9 cellular contexts compared by ENCODE assay signal in the genomic region with DNA sequence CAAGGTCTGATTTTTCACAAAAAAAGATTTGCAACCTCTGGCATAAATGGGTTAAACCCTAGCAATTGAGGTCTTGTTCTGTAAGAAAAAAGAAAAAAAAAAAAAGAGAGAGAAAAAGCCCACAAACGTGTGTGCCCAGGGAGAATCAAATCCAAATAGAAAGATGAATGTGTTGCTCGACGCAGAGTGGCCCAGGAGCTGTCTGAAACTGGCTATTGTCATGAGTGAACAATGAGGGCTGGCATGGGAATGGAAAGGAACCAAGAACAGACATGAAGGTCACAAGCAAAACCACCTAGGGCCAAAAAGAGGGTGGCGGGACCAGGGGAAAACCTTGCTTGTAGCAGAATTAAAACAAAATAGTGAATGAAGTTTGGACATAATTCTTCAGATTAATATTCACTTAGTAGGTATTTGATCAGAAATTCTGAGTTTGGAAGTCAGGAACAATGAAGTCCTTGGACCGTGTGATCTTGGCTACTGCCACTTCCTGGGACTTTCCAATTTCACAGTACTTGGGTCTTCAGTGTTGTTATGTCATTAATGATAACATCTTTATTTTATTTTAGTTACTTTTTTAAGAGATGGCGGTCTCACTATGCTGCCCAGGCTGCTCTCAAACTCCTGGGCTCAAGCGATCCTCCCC. TPM values are rescaled to one million over a fixed set of nuclear protein-coding genes. Genes with fewer than 3 reads are reported as not detected.
DNase-seq lines count a peak whose midpoint lies in the region; ATAC-seq and TF ChIP-seq lines count a peak whose summit lies in the region.
"Had no signal": no experiment of that assay in that cellular context is flagged by ENCODE, and none has a peak within 500 bp of the region (broad histone marks: within the 10 kb centered on the region; RNA-seq: fewer than 3 reads in every experiment).

No MANE protein-coding gene starts in this region.

- H3K9ac ChIP-seq in HUES48 (ENCODE audit: low read depth, low read length): no peak overlapping the region

- H3K27ac ChIP-seq in HUES48 (ENCODE audit: low read depth, low read length) (peak overlapping the region; percentile 73), body of pancreas (peak overlapping the region in 3 of 4 donors; percentile 4 to 95 (median 47)), mesodermal cell (ENCODE audit: low read depth, low read length, severe bottlenecking) (peak overlapping the region; percentile 96)

- ATAC-seq in body of pancreas: no peak

- WGBS in body of pancreas, 2 donors: 52 to 58% methylated on average over 7 of the region's 7 CpGs
- 65% methylated on average over 4 of the region's 7 CpGs for WGBS in mesodermal cell (ENCODE audit: insufficient coverage in 2 of 2), 2 experiments

- peaks cover 51% of the 10 kb centered on the region for H3K4me1 ChIP-seq in HUES48 (ENCODE audit: control insufficient read depth, insufficient read depth, low read length)
- peaks cover 76% of the 10 kb centered on the region for H3K4me1 ChIP-seq in body of pancreas
- peaks cover 64% of the 10 kb centered on the region for H3K4me1 ChIP-seq in mesodermal cell (ENCODE audit: control insufficient read depth, insufficient read depth, low read length, poor library complexity, severe bottlenecking)

- no peak for TF ChIP-seq CTCF in AG10803 (conservative IDR thresholded peaks at IDR 0.05; ENCODE audit: low read length)
- no peak for TF ChIP-seq CTCF in body of pancreas (IDR thresholded peaks at IDR 0.05)

- no peak for TF ChIP-seq POLR2A in body of pancreas (IDR thresholded peaks at IDR 0.05)

- H3K27me3 ChIP-seq in HUES48 (ENCODE audit: control insufficient read depth, insufficient read depth, low read length) (no peaks in the 10 kb centered on the region), body of pancreas (no peaks in the 10 kb centered on the region)

- DNase-seq in AG10803 (ENCODE audit: low read depth): no peak
- no peak for DNase-seq in body of pancreas
- no peak for DNase-seq in NOMO-1 (lab: John Stamatoyannopoulos, UW; ENCODE audit: unreplicated experiment in 2 of 2)
- no peak for DNase-seq in NCI-H2171 treated with DMSO at 0.1 percent for 48 hours (lab: John Stamatoyannopoulos, UW)
- DNase-seq in germinal center (ENCODE audit: low spot score): no peak
- no peak for DNase-seq in hepatic stellate cell (ENCODE audit: low spot score)
- DNase-seq: NCI-H446 treated with DMSO at 0.1 percent for 48 hours had no signal

- H3K9me3 ChIP-seq in HUES48 (ENCODE audit: control insufficient read depth, insufficient read depth, low read length): no peaks in the 10 kb centered on the region
- H3K9me3 ChIP-seq in body of pancreas: no peaks in the 10 kb centered on the region
- no peaks in the 10 kb centered on the region for H3K9me3 ChIP-seq in mesodermal cell (ENCODE audit: control insufficient read depth, low read length)

- H3K36me3 ChIP-seq in HUES48 (ENCODE audit: control insufficient read depth, insufficient read depth, low read length) (peaks cover 66% of the 10 kb centered on the region), body of pancreas (replicated peaks in 1 of 2; ENCODE audit: insufficient read depth in 1 of 2, low read depth in 2 of 2) (peaks cover 6 to 9% of the 10 kb centered on the region in 2 donors), mesodermal cell (ENCODE audit: control insufficient read depth, insufficient read depth, low read length) (peaks cover 66% of the 10 kb centered on the region)

- H3K4me3 ChIP-seq in AG10803 (ENCODE audit: low read length): peak overlapping the region; percentile 93
- peak overlapping the region; percentile 92 for H3K4me3 ChIP-seq in HUES48 (ENCODE audit: low read depth, low read length)
- H3K4me3 ChIP-seq in body of pancreas: no peak overlapping the region
- H3K4me3 ChIP-seq in mesodermal cell (ENCODE audit: extremely low read depth, insufficient read depth, low read length, poor library complexity, severe bottlenecking): peak overlapping the region; percentile 97

- intact Hi-C loops in body of pancreas (cut with DNase I): no loop called here

RNA-seq across cellular contexts. Expression of gene ENO1, which starts 3.1 kb away (rescaled TPM):
- total RNA-seq in body of pancreas: 100 to 1,000 TPM; 145 to 157 TPM
- 1,433 TPM for polyA plus RNA-seq in mesodermal cell (2013, experiment 1 of 2)
- polyA plus RNA-seq in mesodermal cell (2013, experiment 2 of 2): 1,329 TPM

RNA-seq across cellular contexts. Expression of gene RERE, which starts 57.9 kb away (rescaled TPM):
- total RNA-seq in body of pancreas: 100 to 1,000 TPM in 1 of 2 donors, 10 to 100 TPM in 1; 74.5 to 128 TPM
- polyA plus RNA-seq in mesodermal cell (2013, experiment 1 of 2): 92.8 TPM
- polyA plus RNA-seq in mesodermal cell (2013, experiment 2 of 2): 89.3 TPM

Comparison
In these comparisons a context has a peak if more than half of its experiments do, and no peak if none do; other contexts are left out.
1. H3K4me3 ChIP-seq: peak in AG10803 (single experiment), HUES48 (single experiment) and mesodermal cell (single experiment); none in body of pancreas (0 of 2).
2. Peak in every context shown above with its lines, with median percentiles within 50 percentile points of each other: H3K27ac ChIP-seq.